1 cellular context compared by ENCODE assay signal in the genomic region with DNA sequence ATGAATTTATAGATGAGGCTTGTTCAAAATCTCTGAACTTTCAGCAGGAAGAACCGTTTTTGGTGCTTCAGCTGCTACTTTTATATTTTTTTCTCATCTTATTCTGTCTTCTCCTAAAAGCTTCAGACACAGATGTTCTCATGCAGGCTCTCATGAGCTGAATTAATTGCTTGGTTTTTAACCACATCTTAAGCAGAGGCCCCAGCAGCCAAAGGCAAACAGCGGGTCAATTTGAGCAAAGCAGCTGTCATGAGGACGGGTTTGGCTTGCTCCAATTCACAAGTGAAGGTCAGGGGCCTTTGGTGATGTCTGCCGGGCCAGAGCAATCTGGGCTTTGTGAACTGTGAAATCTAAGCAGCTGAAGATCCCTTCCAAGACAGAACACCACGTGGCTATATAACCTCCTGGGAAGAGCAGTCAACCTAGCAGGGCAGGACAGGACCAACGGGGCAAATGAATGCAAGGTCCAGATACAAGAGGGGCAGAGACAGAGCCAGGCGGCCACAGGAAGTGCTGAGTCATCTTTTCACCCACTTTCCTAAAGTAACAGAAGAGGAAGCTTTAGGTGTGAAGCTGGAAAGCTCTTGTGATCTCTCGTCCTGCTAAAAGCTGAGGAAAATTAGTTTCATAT.
TF ChIP-seq lines count a peak whose summit lies in the region.

No MANE protein-coding gene starts in this region.

TF ChIP-seq in GM23338, 12 proteins besides CTCF, POLR2A, EP300 and RAD21 (continued from another document):
- TF ChIP-seq, protein P1, sequence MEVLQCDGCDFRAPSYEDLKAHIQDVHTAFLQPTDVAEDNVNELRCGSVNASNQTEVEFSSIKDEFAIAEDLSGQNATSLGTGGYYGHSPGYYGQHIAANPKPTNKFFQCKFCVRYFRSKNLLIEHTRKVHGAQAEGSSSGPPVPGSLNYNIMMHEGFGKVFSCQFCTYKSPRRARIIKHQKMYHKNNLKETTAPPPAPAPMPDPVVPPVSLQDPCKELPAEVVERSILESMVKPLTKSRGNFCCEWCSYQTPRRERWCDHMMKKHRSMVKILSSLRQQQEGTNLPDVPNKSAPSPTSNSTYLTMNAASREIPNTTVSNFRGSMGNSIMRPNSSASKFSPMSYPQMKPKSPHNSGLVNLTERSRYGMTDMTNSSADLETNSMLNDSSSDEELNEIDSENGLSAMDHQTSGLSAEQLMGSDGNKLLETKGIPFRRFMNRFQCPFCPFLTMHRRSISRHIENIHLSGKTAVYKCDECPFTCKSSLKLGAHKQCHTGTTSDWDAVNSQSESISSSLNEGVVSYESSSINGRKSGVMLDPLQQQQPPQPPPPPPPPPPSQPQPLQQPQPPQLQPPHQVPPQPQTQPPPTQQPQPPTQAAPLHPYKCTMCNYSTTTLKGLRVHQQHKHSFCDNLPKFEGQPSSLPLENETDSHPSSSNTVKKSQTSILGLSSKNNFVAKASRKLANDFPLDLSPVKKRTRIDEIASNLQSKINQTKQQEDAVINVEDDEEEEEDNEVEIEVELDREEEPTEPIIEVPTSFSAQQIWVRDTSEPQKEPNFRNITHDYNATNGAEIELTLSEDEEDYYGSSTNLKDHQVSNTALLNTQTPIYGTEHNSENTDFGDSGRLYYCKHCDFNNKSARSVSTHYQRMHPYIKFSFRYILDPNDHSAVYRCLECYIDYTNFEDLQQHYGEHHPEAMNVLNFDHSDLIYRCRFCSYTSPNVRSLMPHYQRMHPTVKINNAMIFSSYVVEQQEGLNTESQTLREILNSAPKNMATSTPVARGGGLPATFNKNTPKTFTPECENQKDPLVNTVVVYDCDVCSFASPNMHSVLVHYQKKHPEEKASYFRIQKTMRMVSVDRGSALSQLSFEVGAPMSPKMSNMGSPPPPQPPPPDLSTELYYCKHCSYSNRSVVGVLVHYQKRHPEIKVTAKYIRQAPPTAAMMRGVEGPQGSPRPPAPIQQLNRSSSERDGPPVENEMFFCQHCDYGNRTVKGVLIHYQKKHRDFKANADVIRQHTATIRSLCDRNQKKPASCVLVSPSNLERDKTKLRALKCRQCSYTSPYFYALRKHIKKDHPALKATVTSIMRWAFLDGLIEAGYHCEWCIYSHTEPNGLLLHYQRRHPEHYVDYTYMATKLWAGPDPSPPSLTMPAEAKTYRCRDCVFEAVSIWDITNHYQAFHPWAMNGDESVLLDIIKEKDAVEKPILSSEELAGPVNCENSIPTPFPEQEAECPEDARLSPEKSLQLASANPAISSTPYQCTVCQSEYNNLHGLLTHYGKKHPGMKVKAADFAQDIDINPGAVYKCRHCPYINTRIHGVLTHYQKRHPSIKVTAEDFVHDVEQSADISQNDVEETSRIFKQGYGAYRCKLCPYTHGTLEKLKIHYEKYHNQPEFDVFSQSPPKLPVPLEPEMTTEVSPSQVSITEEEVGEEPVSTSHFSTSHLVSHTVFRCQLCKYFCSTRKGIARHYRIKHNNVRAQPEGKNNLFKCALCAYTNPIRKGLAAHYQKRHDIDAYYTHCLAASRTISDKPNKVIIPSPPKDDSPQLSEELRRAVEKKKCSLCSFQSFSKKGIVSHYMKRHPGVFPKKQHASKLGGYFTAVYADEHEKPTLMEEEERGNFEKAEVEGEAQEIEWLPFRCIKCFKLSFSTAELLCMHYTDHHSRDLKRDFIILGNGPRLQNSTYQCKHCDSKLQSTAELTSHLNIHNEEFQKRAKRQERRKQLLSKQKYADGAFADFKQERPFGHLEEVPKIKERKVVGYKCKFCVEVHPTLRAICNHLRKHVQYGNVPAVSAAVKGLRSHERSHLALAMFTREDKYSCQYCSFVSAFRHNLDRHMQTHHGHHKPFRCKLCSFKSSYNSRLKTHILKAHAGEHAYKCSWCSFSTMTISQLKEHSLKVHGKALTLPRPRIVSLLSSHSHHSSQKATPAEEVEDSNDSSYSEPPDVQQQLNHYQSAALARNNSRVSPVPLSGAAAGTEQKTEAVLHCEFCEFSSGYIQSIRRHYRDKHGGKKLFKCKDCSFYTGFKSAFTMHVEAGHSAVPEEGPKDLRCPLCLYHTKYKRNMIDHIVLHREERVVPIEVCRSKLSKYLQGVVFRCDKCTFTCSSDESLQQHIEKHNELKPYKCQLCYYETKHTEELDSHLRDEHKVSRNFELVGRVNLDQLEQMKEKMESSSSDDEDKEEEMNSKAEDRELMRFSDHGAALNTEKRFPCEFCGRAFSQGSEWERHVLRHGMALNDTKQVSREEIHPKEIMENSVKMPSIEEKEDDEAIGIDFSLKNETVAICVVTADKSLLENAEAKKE (CRISPR knock-in tag; IDR thresholded peaks at IDR 0.05), result no peak
TF ChIP-seq in GM23338: peak in this region for 0.
